20 cellular contexts compared by ENCODE assay signal in the genomic region with DNA sequence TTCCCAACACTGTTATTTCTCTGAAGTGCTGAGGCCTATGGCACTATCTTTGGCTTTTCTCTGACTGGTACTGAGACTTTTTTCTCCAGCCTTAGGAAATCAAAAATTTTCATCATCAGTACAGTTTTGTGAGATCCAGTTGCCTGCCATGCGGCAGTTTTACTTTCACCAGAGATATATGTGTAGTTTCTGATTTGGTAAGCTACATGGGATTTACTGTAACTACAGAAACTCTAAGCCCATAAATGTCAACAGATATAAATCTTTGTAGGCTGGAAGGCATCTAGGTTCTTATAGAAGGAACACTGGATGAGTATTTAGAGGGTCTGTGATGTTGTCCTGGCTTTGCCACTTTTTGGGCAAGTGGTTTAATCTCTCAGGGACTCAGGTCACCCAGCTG.
A peak's percentile ranks its signal among the peaks of the same experiment; 100 is the strongest.
DNase-seq lines count a peak whose midpoint lies in the region; ATAC-seq and TF ChIP-seq lines count a peak whose summit lies in the region.
"Had no signal": no experiment of that assay in that cellular context is flagged by ENCODE, and none has a peak within 500 bp of the region (broad histone marks: within the 10 kb centered on the region; RNA-seq: fewer than 3 reads in every experiment).

No MANE protein-coding gene starts in this region.

- H3K4me1 Mint-ChIP-seq in activated CD4-positive, alpha-beta memory T cell treated with anti-CD3 and anti-CD28 coated beads for 36 hours (ENCODE audit: low read depth): peaks cover 45% of the 10 kb centered on the region
- H3K4me1 Mint-ChIP-seq in activated CD4-positive, alpha-beta memory T cell treated with anti-CD3 and anti-CD28 coated beads, Interleukin-2, amount 10 ng/mL, durations not matched to agents 7 days and 5 days: peaks cover 16% of the 10 kb centered on the region
- peaks cover 14% of the 10 kb centered on the region for H3K4me1 Mint-ChIP-seq in WTC11

- H3K27me3 ChIP-seq in body of pancreas: no peaks in the 10 kb centered on the region
- H3K27me3 ChIP-seq: neutrophil had no signal

- peaks cover 67% of the 10 kb centered on the region for H3K36me3 Mint-ChIP-seq in activated CD4-positive, alpha-beta memory T cell treated with anti-CD3 and anti-CD28 coated beads for 36 hours
- H3K36me3 Mint-ChIP-seq in activated CD4-positive, alpha-beta memory T cell treated with anti-CD3 and anti-CD28 coated beads, Interleukin-2, amount 10 ng/mL, durations not matched to agents 7 days and 5 days (ENCODE audit: low read depth): peaks cover 83% of the 10 kb centered on the region
- H3K36me3 Mint-ChIP-seq in WTC11: no peaks in the 10 kb centered on the region

- no peak for TF ChIP-seq CTCF in GM12865 (IDR thresholded peaks at IDR 0.05; ENCODE audit: insufficient read depth, low read depth, low read length, missing control alignments)
- TF ChIP-seq CTCF in WTC11 (IDR thresholded peaks at IDR 0.05): no peak
- TF ChIP-seq CTCF in body of pancreas (IDR thresholded peaks at IDR 0.05): no peak

- intact Hi-C loops in activated CD4-positive, alpha-beta memory T cell treated with anti-CD3 and anti-CD28 coated beads for 36 hours (cut with micrococcal nuclease): loop anchor here (1.0 kb wide), 2 partner anchors 57 to 100 kb away; no protein-coding TSS in a partner anchor
- intact Hi-C loops in body of pancreas (cut with DNase I): loop anchor here (10.0 kb wide), 1 partner anchor 279 kb away; a partner anchor contains a TSS

- H3K27ac ChIP-seq in body of pancreas: no peak overlapping the region
- H3K27ac ChIP-seq: neutrophil had no signal

- H3K27me3 Mint-ChIP-seq in activated CD4-positive, alpha-beta memory T cell treated with anti-CD3 and anti-CD28 coated beads for 36 hours: no peaks in the 10 kb centered on the region
- H3K27me3 Mint-ChIP-seq in activated CD4-positive, alpha-beta memory T cell treated with anti-CD3 and anti-CD28 coated beads, Interleukin-2, amount 10 ng/mL, durations not matched to agents 7 days and 5 days: no peaks in the 10 kb centered on the region
- H3K27me3 Mint-ChIP-seq in WTC11 (ENCODE audit: low read depth): no peaks in the 10 kb centered on the region
- H3K27me3 Mint-ChIP-seq: T-cell had no signal

- no peaks in the 10 kb centered on the region for H3K4me1 ChIP-seq in body of pancreas

- POLR2A ChIA-PET in activated CD4-positive, alpha-beta memory T cell treated with anti-CD3 and anti-CD28 coated beads for 36 hours (lab: Charles Lee): no interaction called here
- POLR2A ChIA-PET in activated CD4-positive, alpha-beta memory T cell treated with anti-CD3 and anti-CD28 coated beads, Interleukin-2, amount 10 ng/mL, durations not matched to agents 7 days and 5 days (lab: Charles Lee): no interaction called here
- POLR2A ChIA-PET in WTC11 (lab: Charles Lee): interaction anchor here (0.6 kb wide), 1 partner anchor 1165 kb away, joined by 6 read pairs; no protein-coding TSS in a partner anchor

- H3K4me3 ChIP-seq in GM12865 (ENCODE audit: low read depth, low read length) (no peak overlapping the region), body of pancreas (no peak overlapping the region)

- DNase-seq in activated CD4-positive, alpha-beta memory T cell treated with anti-CD3 and anti-CD28 coated beads for 36 hours: peak; percentile 22
- no peak for DNase-seq in activated CD4-positive, alpha-beta memory T cell treated with anti-CD3 and anti-CD28 coated beads, Interleukin-2, amount 10 ng/mL, durations not matched to agents 7 days and 5 days
- DNase-seq in GM12865 (ENCODE audit: low read depth) (peak; percentile 25), WTC11 (ENCODE audit: low spot score) (no peak), left kidney (ENCODE audit: low read depth, low spot score) (peak; percentile 50), body of pancreas (no peak), NCI-H345 treated with DMSO at 0.1 percent for 48 hours (lab: John Stamatoyannopoulos, UW; ENCODE audit: unreplicated experiment) (no peak), 8988T (no peak)
- DNase-seq: activated gamma-delta T cell; CD8-positive, alpha-beta T cell; DMS79; effector CD4-positive, alpha-beta T cell; KG1; left ventricle myocardium superior; NCI-H1048; NCI-H2029; NCI-H510A treated with DMSO at 0.1 percent for 48 hours; stimulated activated CD8-positive, alpha-beta memory T cell treated with anti-CD3 and anti-CD28 coated beads, Interleukin-4, amount 100 ng/mL, for 48 hours; T-cell had no signal

- CTCF ChIA-PET in activated CD4-positive, alpha-beta memory T cell treated with anti-CD3 and anti-CD28 coated beads for 36 hours (lab: Charles Lee): interaction anchor here (1.0 to 1.4 kb wide), 3 partner anchors 11 to 274 kb away, joined by 3 to 4 read pairs (median 4); a partner anchor contains a TSS
- CTCF ChIA-PET in activated CD4-positive, alpha-beta memory T cell treated with anti-CD3 and anti-CD28 coated beads, Interleukin-2, amount 10 ng/mL, durations not matched to agents 7 days and 5 days (lab: Charles Lee): no interaction called here
- CTCF ChIA-PET in WTC11 (lab: Charles Lee): interaction anchor here (1.3 to 1.5 kb wide), 2 partner anchors 275 to 364 kb away, joined by 5 to 6 read pairs; a partner anchor contains a TSS

- no peak overlapping the region for H3K4me3 Mint-ChIP-seq in activated CD4-positive, alpha-beta memory T cell treated with anti-CD3 and anti-CD28 coated beads for 36 hours
- no peak overlapping the region for H3K4me3 Mint-ChIP-seq in activated CD4-positive, alpha-beta memory T cell treated with anti-CD3 and anti-CD28 coated beads, Interleukin-2, amount 10 ng/mL, durations not matched to agents 7 days and 5 days
- no peak overlapping the region for H3K4me3 Mint-ChIP-seq in WTC11
- H3K4me3 Mint-ChIP-seq: CD8-positive, alpha-beta T cell; T-cell had no signal

- no peaks in the 10 kb centered on the region for H3K9me3 ChIP-seq in body of pancreas
- H3K9me3 ChIP-seq: neutrophil had no signal

- no peak for TF ChIP-seq POLR2A in body of pancreas (IDR thresholded peaks at IDR 0.05)

- no peaks in the 10 kb centered on the region for H3K9me3 Mint-ChIP-seq in activated CD4-positive, alpha-beta memory T cell treated with anti-CD3 and anti-CD28 coated beads for 36 hours
- H3K9me3 Mint-ChIP-seq in activated CD4-positive, alpha-beta memory T cell treated with anti-CD3 and anti-CD28 coated beads, Interleukin-2, amount 10 ng/mL, durations not matched to agents 7 days and 5 days: no peaks in the 10 kb centered on the region
- H3K9me3 Mint-ChIP-seq in WTC11: no peaks in the 10 kb centered on the region
- H3K9me3 Mint-ChIP-seq: CD8-positive, alpha-beta T cell; T-cell had no signal

- H3K27ac Mint-ChIP-seq in activated CD4-positive, alpha-beta memory T cell treated with anti-CD3 and anti-CD28 coated beads for 36 hours: peak overlapping the region; percentile 86
- H3K27ac Mint-ChIP-seq in activated CD4-positive, alpha-beta memory T cell treated with anti-CD3 and anti-CD28 coated beads, Interleukin-2, amount 10 ng/mL, durations not matched to agents 7 days and 5 days: no peak overlapping the region
- peak overlapping the region; percentile 57; the same call in 1 of the 2 replicates for H3K27ac Mint-ChIP-seq in WTC11
- H3K27ac Mint-ChIP-seq: CD8-positive, alpha-beta T cell; T-cell had no signal

- WGBS in body of pancreas, 2 donors: 89 to 94% methylated on average over 1 of the region's 1 CpG

- no peaks in the 10 kb centered on the region for H3K36me3 ChIP-seq in body of pancreas (replicated peaks in 1 of 2; ENCODE audit: insufficient read depth in 1 of 2, low read depth in 2 of 2)

- ATAC-seq in WTC11: no peak
- ATAC-seq in body of pancreas: no peak
- ATAC-seq: CD8-positive, alpha-beta T cell; left ventricle myocardium superior; T-cell had no signal

TF ChIP-seq in WTC11, 78 proteins besides CTCF, POLR2A, EP300 and RAD21 (continues in another document):
- TF ChIP-seq, protein P1, sequence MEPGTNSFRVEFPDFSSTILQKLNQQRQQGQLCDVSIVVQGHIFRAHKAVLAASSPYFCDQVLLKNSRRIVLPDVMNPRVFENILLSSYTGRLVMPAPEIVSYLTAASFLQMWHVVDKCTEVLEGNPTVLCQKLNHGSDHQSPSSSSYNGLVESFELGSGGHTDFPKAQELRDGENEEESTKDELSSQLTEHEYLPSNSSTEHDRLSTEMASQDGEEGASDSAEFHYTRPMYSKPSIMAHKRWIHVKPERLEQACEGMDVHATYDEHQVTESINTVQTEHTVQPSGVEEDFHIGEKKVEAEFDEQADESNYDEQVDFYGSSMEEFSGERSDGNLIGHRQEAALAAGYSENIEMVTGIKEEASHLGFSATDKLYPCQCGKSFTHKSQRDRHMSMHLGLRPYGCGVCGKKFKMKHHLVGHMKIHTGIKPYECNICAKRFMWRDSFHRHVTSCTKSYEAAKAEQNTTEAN (CRISPR knock-in tag; IDR thresholded peaks at IDR 0.05): no peak
- TF ChIP-seq, protein P2, sequence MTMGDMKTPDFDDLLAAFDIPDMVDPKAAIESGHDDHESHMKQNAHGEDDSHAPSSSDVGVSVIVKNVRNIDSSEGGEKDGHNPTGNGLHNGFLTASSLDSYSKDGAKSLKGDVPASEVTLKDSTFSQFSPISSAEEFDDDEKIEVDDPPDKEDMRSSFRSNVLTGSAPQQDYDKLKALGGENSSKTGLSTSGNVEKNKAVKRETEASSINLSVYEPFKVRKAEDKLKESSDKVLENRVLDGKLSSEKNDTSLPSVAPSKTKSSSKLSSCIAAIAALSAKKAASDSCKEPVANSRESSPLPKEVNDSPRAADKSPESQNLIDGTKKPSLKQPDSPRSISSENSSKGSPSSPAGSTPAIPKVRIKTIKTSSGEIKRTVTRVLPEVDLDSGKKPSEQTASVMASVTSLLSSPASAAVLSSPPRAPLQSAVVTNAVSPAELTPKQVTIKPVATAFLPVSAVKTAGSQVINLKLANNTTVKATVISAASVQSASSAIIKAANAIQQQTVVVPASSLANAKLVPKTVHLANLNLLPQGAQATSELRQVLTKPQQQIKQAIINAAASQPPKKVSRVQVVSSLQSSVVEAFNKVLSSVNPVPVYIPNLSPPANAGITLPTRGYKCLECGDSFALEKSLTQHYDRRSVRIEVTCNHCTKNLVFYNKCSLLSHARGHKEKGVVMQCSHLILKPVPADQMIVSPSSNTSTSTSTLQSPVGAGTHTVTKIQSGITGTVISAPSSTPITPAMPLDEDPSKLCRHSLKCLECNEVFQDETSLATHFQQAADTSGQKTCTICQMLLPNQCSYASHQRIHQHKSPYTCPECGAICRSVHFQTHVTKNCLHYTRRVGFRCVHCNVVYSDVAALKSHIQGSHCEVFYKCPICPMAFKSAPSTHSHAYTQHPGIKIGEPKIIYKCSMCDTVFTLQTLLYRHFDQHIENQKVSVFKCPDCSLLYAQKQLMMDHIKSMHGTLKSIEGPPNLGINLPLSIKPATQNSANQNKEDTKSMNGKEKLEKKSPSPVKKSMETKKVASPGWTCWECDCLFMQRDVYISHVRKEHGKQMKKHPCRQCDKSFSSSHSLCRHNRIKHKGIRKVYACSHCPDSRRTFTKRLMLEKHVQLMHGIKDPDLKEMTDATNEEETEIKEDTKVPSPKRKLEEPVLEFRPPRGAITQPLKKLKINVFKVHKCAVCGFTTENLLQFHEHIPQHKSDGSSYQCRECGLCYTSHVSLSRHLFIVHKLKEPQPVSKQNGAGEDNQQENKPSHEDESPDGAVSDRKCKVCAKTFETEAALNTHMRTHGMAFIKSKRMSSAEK (CRISPR knock-in tag; IDR thresholded peaks at IDR 0.05; ENCODE audit: borderline replicate concordance): no peak
- TF ChIP-seq CBFB (CRISPR knock-in tag; IDR thresholded peaks at IDR 0.05; ENCODE audit: low read depth): no peak
- no peak for TF ChIP-seq ZNF121 (CRISPR knock-in tag; IDR thresholded peaks at IDR 0.05)

Comparison
In these comparisons a context has a peak if more than half of its experiments do, and no peak if none do; other contexts are left out.
1. DNase-seq: peak in activated CD4-positive, alpha-beta memory T cell treated with anti-CD3 and anti-CD28 coated beads for 36 hours (single experiment), GM12865 (single experiment) and left kidney (single experiment); none in activated CD4-positive, alpha-beta memory T cell treated with anti-CD3 and anti-CD28 coated beads, Interleukin-2, amount 10 ng/mL, durations not matched to agents 7 days and 5 days (single experiment), WTC11 (single experiment), body of pancreas (0 of 4), NCI-H345 treated with DMSO at 0.1 percent for 48 hours (single experiment) and 8988T (single experiment).